ENCODE assay signal across 17 cellular contexts in the genomic region with DNA sequence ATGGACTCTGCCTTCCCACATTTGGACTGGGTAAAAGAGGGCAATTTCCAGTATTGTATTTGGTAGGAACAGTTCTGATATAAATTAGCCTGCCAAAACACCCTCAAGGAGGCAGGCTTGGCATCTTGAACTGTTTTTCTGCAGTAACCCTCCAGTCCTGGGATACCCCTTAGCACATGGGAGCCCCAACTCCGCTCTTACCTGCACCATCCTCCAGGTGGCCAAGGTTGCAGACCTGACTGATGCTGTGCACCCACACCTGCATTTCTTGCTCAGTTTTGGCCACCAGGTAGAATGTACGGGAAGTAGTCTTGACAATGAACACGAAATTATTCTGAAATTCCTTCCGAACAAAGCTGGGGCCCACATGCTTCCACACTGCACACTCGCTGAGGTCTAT. TPM values are rescaled to one million over a fixed set of nuclear protein-coding genes. Genes with fewer than 3 reads are reported as not detected.
DNase-seq lines count a peak whose midpoint lies in the region; ATAC-seq and TF ChIP-seq lines count a peak whose summit lies in the region.
"Had no signal": no experiment of that assay in that cellular context is flagged by ENCODE, and none has a peak within 500 bp of the region (broad histone marks: within the 10 kb centered on the region; RNA-seq: fewer than 3 reads in every experiment).

No MANE protein-coding gene starts in this region.

- H3K36me3 ChIP-seq in H7 (replicated peaks; ENCODE audit: control insufficient read depth, insufficient read depth, low read length): no peaks in the 10 kb centered on the region
- H3K36me3 ChIP-seq: HAP-1 had no signal

- no peak for TF ChIP-seq CTCF in Calu3 (IDR thresholded peaks at IDR 0.05; ENCODE audit: unreplicated experiment)
- no peak for TF ChIP-seq CTCF in WTC11 (IDR thresholded peaks at IDR 0.05)
- TF ChIP-seq CTCF in foreskin keratinocyte (conservative IDR thresholded peaks at IDR 0.05): peak; percentile 10
- TF ChIP-seq CTCF in GM13977 (IDR thresholded peaks at IDR 0.05; ENCODE audit: extremely low read depth, insufficient read depth, missing control alignments): no peak

- peaks cover 65% of the 10 kb centered on the region for H3K27me3 Mint-ChIP-seq in Calu3 (ENCODE audit: unreplicated experiment)
- H3K27me3 Mint-ChIP-seq in WTC11 (ENCODE audit: low read depth): no peaks in the 10 kb centered on the region; the same call in 1 of the 2 replicates
- H3K27me3 Mint-ChIP-seq in stimulated activated memory B cell treated with anti-CD40 and anti-IgM and Interleukin-4, amounts not matched to agents 10 μg/mL and 1 μg/mL and 100 μg/mL, for 72 hours: no peaks in the 10 kb centered on the region

- no peak overlapping the region for H3K4me3 ChIP-seq in H7 (ENCODE audit: insufficient read depth, low read depth, low read length)
- H3K4me3 ChIP-seq: HAP-1 had no signal

- H3K4me3 Mint-ChIP-seq in Calu3 (ENCODE audit: low read depth, unreplicated experiment) (no peak overlapping the region), WTC11 (no peak overlapping the region)
- H3K4me3 Mint-ChIP-seq in stimulated activated memory B cell treated with anti-CD40 and anti-IgM and Interleukin-4, amounts not matched to agents 10 μg/mL and 1 μg/mL and 100 μg/mL, for 72 hours: no peak overlapping the region

- no peaks in the 10 kb centered on the region for H3K27me3 ChIP-seq in H7 (ENCODE audit: control insufficient read depth, insufficient read depth, low read length)
- no peaks in the 10 kb centered on the region for H3K27me3 ChIP-seq in foreskin keratinocyte

- H3K36me3 Mint-ChIP-seq in Calu3 (ENCODE audit: insufficient read depth, unreplicated experiment): no peaks in the 10 kb centered on the region
- no peaks in the 10 kb centered on the region for H3K36me3 Mint-ChIP-seq in WTC11
- peaks cover 18% of the 10 kb centered on the region for H3K36me3 Mint-ChIP-seq in stimulated activated memory B cell treated with anti-CD40 and anti-IgM and Interleukin-4, amounts not matched to agents 10 μg/mL and 1 μg/mL and 100 μg/mL, for 72 hours

- CTCF ChIA-PET in Calu3 (lab: Charles Lee): no interaction called here
- CTCF ChIA-PET in WTC11 (lab: Charles Lee): no interaction called here

- POLR2A ChIA-PET in WTC11 (lab: Charles Lee): no interaction called here

- H3K9me3 Mint-ChIP-seq in Calu3 (ENCODE audit: low read depth, unreplicated experiment): no peaks in the 10 kb centered on the region
- H3K9me3 Mint-ChIP-seq in WTC11: peaks cover 2% of the 10 kb centered on the region
- no peaks in the 10 kb centered on the region for H3K9me3 Mint-ChIP-seq in stimulated activated memory B cell treated with anti-CD40 and anti-IgM and Interleukin-4, amounts not matched to agents 10 μg/mL and 1 μg/mL and 100 μg/mL, for 72 hours

- no TSS peak for BruUV-seq in Calu3 (replicated peaks; lab: Mats Ljungman, UMichigan)

- H3K4me1 ChIP-seq in foreskin keratinocyte: no peaks in the 10 kb centered on the region
- H3K4me1 ChIP-seq: HAP-1 had no signal

- ATAC-seq in WTC11: peak; percentile 89
- ATAC-seq in foreskin keratinocyte: no peak
- ATAC-seq in stimulated activated memory B cell treated with anti-CD40 and anti-IgM and Interleukin-4, amounts not matched to agents 10 μg/mL and 1 μg/mL and 100 μg/mL, for 72 hours: no peak
- ATAC-seq: Right ventricle myocardium inferior had no signal

- in situ Hi-C loops in GM13977 (cut with MboI; ENCODE audit: low pct_unique_long_range_greater_than_20kb, low sequenced_read_pairs, unreplicated experiment): no loop called here

- intact Hi-C loops in Calu3 (cut with micrococcal nuclease; ENCODE audit: unreplicated experiment): loop anchor here (5.0 kb wide), 1 partner anchor 126 kb away; no protein-coding TSS in a partner anchor

- no peak overlapping the region for H3K27ac ChIP-seq in foreskin keratinocyte
- H3K27ac ChIP-seq: C4-2B had no signal

- H3K27ac Mint-ChIP-seq in Calu3 (ENCODE audit: unreplicated experiment) (no peak overlapping the region), WTC11 (no peak overlapping the region)
- no peak overlapping the region for H3K27ac Mint-ChIP-seq in stimulated activated memory B cell treated with anti-CD40 and anti-IgM and Interleukin-4, amounts not matched to agents 10 μg/mL and 1 μg/mL and 100 μg/mL, for 72 hours

- DNase-seq in Calu3 (peak; percentile 16), H7 (peak; percentile 42), WTC11 (ENCODE audit: low spot score) (peak; percentile 17), foreskin keratinocyte (no peak), GM13977 (ENCODE audit: low spot score) (no peak), HuH-7.5 (ENCODE audit: low spot score) (no peak)
- DNase-seq: ACHN, DMS79, MV-4-11, NCI-H1694 treated with DMSO at 0.1 percent for 48 hours, NCI-H2107, NCI-H345, NCI-H526 had no signal

- H3K4me1 Mint-ChIP-seq in Calu3 (ENCODE audit: low read depth, unreplicated experiment) (peaks cover 16% of the 10 kb centered on the region), WTC11 (peaks cover 8% of the 10 kb centered on the region; the same call in 1 of the 2 replicates)
- peaks cover 37% of the 10 kb centered on the region for H3K4me1 Mint-ChIP-seq in stimulated activated memory B cell treated with anti-CD40 and anti-IgM and Interleukin-4, amounts not matched to agents 10 μg/mL and 1 μg/mL and 100 μg/mL, for 72 hours

TF ChIP-seq in WTC11, 78 proteins besides CTCF, POLR2A, EP300 and RAD21 (continues in another document):
- TF ChIP-seq SOX15 (CRISPR knock-in tag; IDR thresholded peaks at IDR 0.05) (no peak), SMAD3 (CRISPR knock-in tag; IDR thresholded peaks at IDR 0.05; ENCODE audit: borderline replicate concordance) (no peak), FOXK1 (CRISPR knock-in tag; IDR thresholded peaks at IDR 0.05) (no peak), ZNF219 (CRISPR knock-in tag; IDR thresholded peaks at IDR 0.05; ENCODE audit: borderline replicate concordance) (no peak), CBFB (CRISPR knock-in tag; IDR thresholded peaks at IDR 0.05; ENCODE audit: low read depth) (no peak)
- TF ChIP-seq, protein P1, sequence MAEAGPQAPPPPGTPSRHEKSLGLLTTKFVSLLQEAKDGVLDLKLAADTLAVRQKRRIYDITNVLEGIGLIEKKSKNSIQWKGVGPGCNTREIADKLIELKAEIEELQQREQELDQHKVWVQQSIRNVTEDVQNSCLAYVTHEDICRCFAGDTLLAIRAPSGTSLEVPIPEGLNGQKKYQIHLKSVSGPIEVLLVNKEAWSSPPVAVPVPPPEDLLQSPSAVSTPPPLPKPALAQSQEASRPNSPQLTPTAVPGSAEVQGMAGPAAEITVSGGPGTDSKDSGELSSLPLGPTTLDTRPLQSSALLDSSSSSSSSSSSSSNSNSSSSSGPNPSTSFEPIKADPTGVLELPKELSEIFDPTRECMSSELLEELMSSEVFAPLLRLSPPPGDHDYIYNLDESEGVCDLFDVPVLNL (CRISPR knock-in tag; IDR thresholded peaks at IDR 0.05; ENCODE audit: borderline replicate concordance, low read depth): no peak
- TF ChIP-seq, protein P2, sequence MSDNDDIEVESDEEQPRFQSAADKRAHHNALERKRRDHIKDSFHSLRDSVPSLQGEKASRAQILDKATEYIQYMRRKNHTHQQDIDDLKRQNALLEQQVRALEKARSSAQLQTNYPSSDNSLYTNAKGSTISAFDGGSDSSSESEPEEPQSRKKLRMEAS (CRISPR knock-in tag; IDR thresholded peaks at IDR 0.05): no peak
- TF ChIP-seq, protein P3, sequence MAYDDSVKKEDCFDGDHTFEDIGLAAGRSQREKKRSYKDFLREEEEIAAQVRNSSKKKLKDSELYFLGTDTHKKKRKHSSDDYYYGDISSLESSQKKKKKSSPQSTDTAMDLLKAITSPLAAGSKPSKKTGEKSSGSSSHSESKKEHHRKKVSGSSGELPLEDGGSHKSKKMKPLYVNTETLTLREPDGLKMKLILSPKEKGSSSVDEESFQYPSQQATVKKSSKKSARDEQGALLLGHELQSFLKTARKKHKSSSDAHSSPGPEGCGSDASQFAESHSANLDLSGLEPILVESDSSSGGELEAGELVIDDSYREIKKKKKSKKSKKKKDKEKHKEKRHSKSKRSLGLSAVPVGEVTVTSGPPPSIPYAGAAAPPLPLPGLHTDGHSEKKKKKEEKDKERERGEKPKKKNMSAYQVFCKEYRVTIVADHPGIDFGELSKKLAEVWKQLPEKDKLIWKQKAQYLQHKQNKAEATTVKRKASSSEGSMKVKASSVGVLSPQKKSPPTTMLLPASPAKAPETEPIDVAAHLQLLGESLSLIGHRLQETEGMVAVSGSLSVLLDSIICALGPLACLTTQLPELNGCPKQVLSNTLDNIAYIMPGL (CRISPR knock-in tag; IDR thresholded peaks at IDR 0.05): no peak
- TF ChIP-seq, protein P4, sequence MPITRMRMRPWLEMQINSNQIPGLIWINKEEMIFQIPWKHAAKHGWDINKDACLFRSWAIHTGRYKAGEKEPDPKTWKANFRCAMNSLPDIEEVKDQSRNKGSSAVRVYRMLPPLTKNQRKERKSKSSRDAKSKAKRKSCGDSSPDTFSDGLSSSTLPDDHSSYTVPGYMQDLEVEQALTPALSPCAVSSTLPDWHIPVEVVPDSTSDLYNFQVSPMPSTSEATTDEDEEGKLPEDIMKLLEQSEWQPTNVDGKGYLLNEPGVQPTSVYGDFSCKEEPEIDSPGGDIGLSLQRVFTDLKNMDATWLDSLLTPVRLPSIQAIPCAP (CRISPR knock-in tag; IDR thresholded peaks at IDR 0.05): no peak
- TF ChIP-seq, protein P5, sequence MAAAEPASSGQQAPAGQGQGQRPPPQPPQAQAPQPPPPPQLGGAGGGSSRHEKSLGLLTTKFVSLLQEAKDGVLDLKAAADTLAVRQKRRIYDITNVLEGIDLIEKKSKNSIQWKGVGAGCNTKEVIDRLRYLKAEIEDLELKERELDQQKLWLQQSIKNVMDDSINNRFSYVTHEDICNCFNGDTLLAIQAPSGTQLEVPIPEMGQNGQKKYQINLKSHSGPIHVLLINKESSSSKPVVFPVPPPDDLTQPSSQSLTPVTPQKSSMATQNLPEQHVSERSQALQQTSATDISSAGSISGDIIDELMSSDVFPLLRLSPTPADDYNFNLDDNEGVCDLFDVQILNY (CRISPR knock-in tag; IDR thresholded peaks at IDR 0.05): no peak
- TF ChIP-seq, protein P6, sequence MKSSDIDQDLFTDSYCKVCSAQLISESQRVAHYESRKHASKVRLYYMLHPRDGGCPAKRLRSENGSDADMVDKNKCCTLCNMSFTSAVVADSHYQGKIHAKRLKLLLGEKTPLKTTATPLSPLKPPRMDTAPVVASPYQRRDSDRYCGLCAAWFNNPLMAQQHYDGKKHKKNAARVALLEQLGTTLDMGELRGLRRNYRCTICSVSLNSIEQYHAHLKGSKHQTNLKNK (CRISPR knock-in tag; IDR thresholded peaks at IDR 0.05): no peak

RNA-seq across cellular contexts. Expression of a gene that starts 35.1 kb away (rescaled TPM):
- total RNA-seq in Calu3 (2022) (not detected in 2 replicates), WTC11 (2021) (0.66 to 1.0 TPM (median 0.72 TPM) in 3 replicates), foreskin keratinocyte (0.14 and 0.31 TPM in 2 replicates)
- total RNA-seq in H7 (2014; rRNA removed; shearing (Covaris generic)): 0.22 and 0.45 TPM in 2 replicates
- 0.04 and 0.11 TPM in 2 replicates for polyA plus RNA-seq in foreskin keratinocyte

RNA-seq across cellular contexts. Expression of a gene that starts 46.8 kb away (rescaled TPM):
- total RNA-seq in Calu3 (2022) (112 and 120 TPM in 2 replicates), WTC11 (2021) (108 to 123 TPM (median 112 TPM) in 3 replicates), foreskin keratinocyte (77.4 and 98.5 TPM in 2 replicates)
- total RNA-seq in H7 (2014; rRNA removed; shearing (Covaris generic)): 55.4 and 65.6 TPM in 2 replicates
- 53.7 and 71.4 TPM in 2 replicates for polyA plus RNA-seq in foreskin keratinocyte

Comparison
In these comparisons a context has a peak if more than half of its experiments do, and no peak if none do; other contexts are left out.
1. DNase-seq: peak in Calu3 (single experiment), H7 (single experiment) and WTC11 (single experiment); none in foreskin keratinocyte (0 of 2), GM13977 (single experiment) and HuH-7.5 (single experiment).